8 cellular contexts compared by ENCODE assay signal in genomic region chr15:52208306-52208946, GRCh38. TPM values are rescaled to one million over a fixed set of nuclear protein-coding genes. Genes with fewer than 3 reads are reported as not detected.
DNase-seq lines count a peak whose midpoint lies in the region; ATAC-seq, FAIRE-seq and TF ChIP-seq lines count a peak whose summit lies in the region.

No MANE protein-coding gene starts in this region.

- no peak overlapping the region for H3K4me3 Mint-ChIP-seq in activated naive CD4-positive, alpha-beta T cell treated with anti-CD3 and anti-CD28 coated beads for 36 hours

- TF ChIP-seq CTCF in heart right ventricle (IDR thresholded peaks at IDR 0.05) = peak in 7 of 9 donors; percentile 50 to 74 (median 60)

- no peaks in the 10 kb centered on the region for H3K27me3 Mint-ChIP-seq in activated naive CD4-positive, alpha-beta T cell treated with anti-CD3 and anti-CD28 coated beads for 36 hours (ENCODE audit: low read depth)

- peaks cover 0 to 4% (median 0%) of the 10 kb centered on the region in 9 donors for H3K4me1 ChIP-seq in heart right ventricle
- no peaks in the 10 kb centered on the region for H3K4me1 ChIP-seq in small intestine (ENCODE audit: control insufficient read depth in 2 of 2, insufficient read depth in 1 of 2, low read depth in 1 of 2, low read length in 1 of 2)

- H3K4me3 ChIP-seq in SK-N-MC (no peak overlapping the region), heart right ventricle (no peak overlapping the region), small intestine (ENCODE audit: low read depth in 1 of 2, low read length in 2 of 2) (no peak overlapping the region)

- H3K36me3 ChIP-seq in SK-N-MC (ENCODE audit: insufficient read depth, low read length) (no peaks in the 10 kb centered on the region), heart right ventricle (peaks cover 0 to 40% (median 0%) of the 10 kb centered on the region in 9 donors), small intestine (ENCODE audit: control insufficient read depth in 2 of 2, insufficient read depth in 2 of 2, low read length in 2 of 2) (peaks cover 0 to 3% of the 10 kb centered on the region in 2 donors)

- H3K9me3 ChIP-seq in SK-N-MC (ENCODE audit: low read depth, low read length) = no peaks in the 10 kb centered on the region
- H3K9me3 ChIP-seq in heart right ventricle = no peaks in the 10 kb centered on the region
- no peaks in the 10 kb centered on the region for H3K9me3 ChIP-seq in small intestine (ENCODE audit: control insufficient read depth, low read depth)

- H3K27me3 ChIP-seq in heart right ventricle (no peaks in the 10 kb centered on the region), small intestine (ENCODE audit: control insufficient read depth in 2 of 2, insufficient read depth in 2 of 2, low read length in 2 of 2) (no peaks in the 10 kb centered on the region)

- TF ChIP-seq EP300 in Ishikawa (IDR thresholded peaks at IDR 0.05; ENCODE audit: borderline replicate concordance) = no peak

- peak; percentile 47 for TF ChIP-seq RAD21 in Ishikawa (IDR thresholded peaks at IDR 0.05; ENCODE audit: low read depth)

- no peak overlapping the region for H3K27ac Mint-ChIP-seq in activated naive CD4-positive, alpha-beta T cell treated with anti-CD3 and anti-CD28 coated beads for 36 hours

- no peaks in the 10 kb centered on the region for H3K36me3 Mint-ChIP-seq in activated naive CD4-positive, alpha-beta T cell treated with anti-CD3 and anti-CD28 coated beads for 36 hours (ENCODE audit: low read depth)

- H3K9ac ChIP-seq in SK-N-MC (ENCODE audit: insufficient read length) = no peak overlapping the region

- H3K27ac ChIP-seq in SK-N-MC (no peak overlapping the region), heart right ventricle (no peak overlapping the region), small intestine (ENCODE audit: low read depth in 1 of 2, low read length in 1 of 2) (no peak overlapping the region)

- FAIRE-seq in small intestine (lab: Jason Lieb, UNC) = no peak

- WGBS in heart right ventricle, 2 donors = 43 to 46% methylated on average over 2 of the region's 2 CpGs
- WGBS in small intestine, 3 donors = 39 to 56% (median 48%) methylated on average over 2 of the region's 2 CpGs

- H3K9me3 Mint-ChIP-seq in activated naive CD4-positive, alpha-beta T cell treated with anti-CD3 and anti-CD28 coated beads for 36 hours = no peaks in the 10 kb centered on the region

- ATAC-seq in GM21390 (IDR thresholded peaks at IDR 0.05; ENCODE audit: unreplicated experiment) (peak; percentile 80), heart right ventricle (peak in 1 of 8 donors; percentile 25)

- intact Hi-C loops in activated naive CD4-positive, alpha-beta T cell treated with anti-CD3 and anti-CD28 coated beads for 36 hours (cut with micrococcal nuclease) = loop anchor here (1.0 to 2.0 kb wide), 4 partner anchors 18 to 226 kb away; no protein-coding TSS in a partner anchor
- intact Hi-C loops in heart right ventricle (cut with DNase I) = no loop called here

- CTCF ChIA-PET in activated naive CD4-positive, alpha-beta T cell treated with anti-CD3 and anti-CD28 coated beads for 36 hours (lab: Charles Lee) = interaction anchor here (0.6 to 3.2 kb wide), 33 partner anchors 8 to 259 kb away, joined by 3 to 25 read pairs (median 4); partner anchors contain the start of gene GNB5

- peak; percentile 69 for DNase-seq in DMS 273 (lab: John Stamatoyannopoulos, UW; ENCODE audit: unreplicated experiment)
- DNase-seq in SK-N-MC (ENCODE audit: low read depth, low spot score) = peak; percentile 20
- DNase-seq in activated naive CD4-positive, alpha-beta T cell treated with anti-CD3 and anti-CD28 coated beads for 36 hours = peak; percentile 91
- DNase-seq in heart right ventricle = peak in 1 of 2 donors; percentile 28
- peak; percentile 61 for DNase-seq in small intestine
- no peak for DNase-seq in NCI-H774 (lab: John Stamatoyannopoulos, UW)

- H3K4me1 Mint-ChIP-seq in activated naive CD4-positive, alpha-beta T cell treated with anti-CD3 and anti-CD28 coated beads for 36 hours (ENCODE audit: low read depth) = no peaks in the 10 kb centered on the region

TF ChIP-seq in Ishikawa, 13 proteins besides CTCF, POLR2A, EP300 and RAD21:
- TF ChIP-seq TEAD4 (IDR thresholded peaks at IDR 0.05) (no peak), FOXM1 (IDR thresholded peaks at IDR 0.05; ENCODE audit: borderline replicate concordance, low read depth) (no peak), TAF1 (IDR thresholded peaks at IDR 0.05; ENCODE audit: low read depth) (no peak), CREB1 (IDR thresholded peaks at IDR 0.05; ENCODE audit: low read depth) (no peak), NFIC (IDR thresholded peaks at IDR 0.05) (no peak), CEBPB (IDR thresholded peaks at IDR 0.05) (no peak), TCF12 (IDR thresholded peaks at IDR 0.05; ENCODE audit: low read depth) (no peak), REST (IDR thresholded peaks at IDR 0.05; ENCODE audit: low read depth) (no peak), ZBTB7A (IDR thresholded peaks at IDR 0.05; ENCODE audit: low read depth) (no peak), MAX (IDR thresholded peaks at IDR 0.05) (no peak), EGR1 (IDR thresholded peaks at IDR 0.05) (no peak), YY1 (IDR thresholded peaks at IDR 0.05; ENCODE audit: low read depth) (no peak), USF1 (IDR thresholded peaks at IDR 0.05) (no peak)

RNA-seq across cellular contexts. Expression of gene GNB5, which starts 17.2 kb away (rescaled TPM):
- total RNA-seq in activated naive CD4-positive, alpha-beta T cell treated with anti-CD3 and anti-CD28 coated beads for 36 hours = 10 to 100 TPM; 23.2 to 23.6 TPM
- total RNA-seq in heart right ventricle = 10 to 100 TPM in 4 of 10 donors, 1 to 10 TPM in 6; 6.4 to 12.8 (median 8.5) TPM
- polyA plus RNA-seq in heart right ventricle (1 to 10 TPM; 4.7 to 6.8 TPM), small intestine (1 to 10 TPM; 1.3 to 10.0 (median 3.0) TPM)
